Comparison of ENCODE assay signal across 15 cellular contexts in genomic region chr6:32096394-32097258, GRCh38. TPM values are rescaled to one million over a fixed set of nuclear protein-coding genes. Genes with fewer than 3 reads are reported as not detected.
DNase-seq lines count a peak whose midpoint lies in the region; ATAC-seq and TF ChIP-seq lines count a peak whose summit lies in the region.
"Had no signal": no experiment of that assay in that cellular context is flagged by ENCODE, and none has a peak within 500 bp of the region (broad histone marks: within the 10 kb centered on the region; RNA-seq: fewer than 3 reads in every experiment).

No MANE protein-coding gene starts in this region.

- TF ChIP-seq CTCF in WTC11 (IDR thresholded peaks at IDR 0.05) = no peak
- no peak for TF ChIP-seq CTCF in gastrocnemius medialis (IDR thresholded peaks at IDR 0.05 in 4 of 5, conservative IDR thresholded peaks at IDR 0.05 in 1 of 5)

- DNase-seq in WTC11 (ENCODE audit: low spot score) (no peak), right cardiac atrium (peak in 2 of 3 donors; percentile 64 to 65), gastrocnemius medialis (no peak), NCI-H345 (lab: John Stamatoyannopoulos, UW) (no peak), DMS79 (lab: John Stamatoyannopoulos, UW) (no peak), hippocampal formation (lab: John Stamatoyannopoulos, UW) (no peak)
- DNase-seq: activated T-cell treated with anti-CD3 and anti-CD28 coated beads for 4 hours; COR-L47; natural killer cell; NCI-H446; SHP77 treated with DMSO at 0.1 percent for 48 hours; stimulated activated CD8-positive, alpha-beta memory T cell treated with anti-CD3 and anti-CD28 coated beads, Interleukin-4, amount 100 ng/mL, for 48 hours had no signal

- H3K4me1 ChIP-seq in HUES48 (ENCODE audit: control insufficient read depth, insufficient read depth, low read length) (no peaks in the 10 kb centered on the region), right cardiac atrium (ENCODE audit: control insufficient read depth, insufficient read depth, low read length) (peaks cover 3% of the 10 kb centered on the region), gastrocnemius medialis (no peaks in the 10 kb centered on the region)

- H3K36me3 Mint-ChIP-seq in WTC11 = no peaks in the 10 kb centered on the region
- H3K36me3 Mint-ChIP-seq: natural killer cell had no signal

- no peaks in the 10 kb centered on the region for H3K4me1 Mint-ChIP-seq in WTC11
- H3K4me1 Mint-ChIP-seq: brain had no signal

- H3K27me3 Mint-ChIP-seq in WTC11 (ENCODE audit: low read depth) = peaks cover 2% of the 10 kb centered on the region; the same call in 1 of the 2 replicates

- 54% methylated on average over 90 of the region's 90 CpGs for WGBS in right cardiac atrium

- in situ Hi-C loops in gastrocnemius medialis (cut with MboI; ENCODE audit: low sequenced_read_pairs in 4 of 4) = no loop called here

- H3K27me3 ChIP-seq in HUES48 (ENCODE audit: control insufficient read depth, insufficient read depth, low read length) (peaks cover 40% of the 10 kb centered on the region), right cardiac atrium (ENCODE audit: control insufficient read depth, insufficient read depth) (no peaks in the 10 kb centered on the region), gastrocnemius medialis (peaks cover 6 to 30% (median 10%) of the 10 kb centered on the region in 3 donors)

- no peaks in the 10 kb centered on the region for H3K9me3 ChIP-seq in HUES48 (ENCODE audit: control insufficient read depth, insufficient read depth, low read length)
- no peaks in the 10 kb centered on the region for H3K9me3 ChIP-seq in right cardiac atrium (ENCODE audit: control insufficient read depth, low read length)
- no peaks in the 10 kb centered on the region for H3K9me3 ChIP-seq in gastrocnemius medialis

- H3K9ac ChIP-seq in HUES48 (ENCODE audit: low read depth, low read length) = no peak overlapping the region; the same call in 1 of the 2 replicates

- H3K4me3 ChIP-seq in HUES48 (ENCODE audit: low read depth, low read length) (peak overlapping the region; percentile 44), right cardiac atrium (ENCODE audit: low read length) (no peak overlapping the region), gastrocnemius medialis (peak overlapping the region in 3 of 4 donors; percentile 21 to 31 (median 23))

- intact Hi-C loops in right cardiac atrium (cut with DNase I) = loop anchor here in 1 of 4 donors (10.0 kb wide), 1 partner anchor 52 kb away; no protein-coding TSS in a partner anchor
- intact Hi-C loops in gastrocnemius medialis (cut with DNase I; ENCODE audit: low total_unique reads) = no loop called here

- no peaks in the 10 kb centered on the region for H3K36me3 ChIP-seq in HUES48 (ENCODE audit: control insufficient read depth, insufficient read depth, low read length)
- H3K36me3 ChIP-seq in gastrocnemius medialis = no peaks in the 10 kb centered on the region

- H3K27ac Mint-ChIP-seq in WTC11 = no peak overlapping the region
- H3K27ac Mint-ChIP-seq: brain, natural killer cell had no signal

- ATAC-seq in WTC11 (peak; percentile 76), right cardiac atrium (peak in 1 of 2 donors; percentile 4), gastrocnemius medialis (no peak)

- H3K4me3 Mint-ChIP-seq in WTC11 = no peak overlapping the region
- H3K4me3 Mint-ChIP-seq: brain, natural killer cell had no signal

- POLR2A ChIA-PET in WTC11 (lab: Charles Lee) = no interaction called here

- CTCF ChIA-PET in WTC11 (lab: Charles Lee) = interaction anchor here (0.6 to 1.8 kb wide), 16 partner anchors 9 to 198 kb away, joined by 3 to 23 read pairs (median 6); partner anchors contain the start of genes AGPAT1, DXO, FKBPL and TNXB

- H3K9me3 Mint-ChIP-seq in WTC11 = no peaks in the 10 kb centered on the region
- H3K9me3 Mint-ChIP-seq: brain, natural killer cell had no signal

- no peak for TF ChIP-seq POLR2A in gastrocnemius medialis (IDR thresholded peaks at IDR 0.05)

- H3K27ac ChIP-seq in HUES48 (ENCODE audit: low read depth, low read length) (no peak overlapping the region), right cardiac atrium (ENCODE audit: low read length) (no peak overlapping the region), gastrocnemius medialis (no peak overlapping the region)
- H3K27ac ChIP-seq: epithelial cell of prostate had no signal

TF ChIP-seq in WTC11, 78 proteins besides CTCF, POLR2A, EP300 and RAD21:
- no peak for TF ChIP-seq ATF3 (CRISPR knock-in tag; conservative IDR thresholded peaks at IDR 0.05)
- no peak for TF ChIP-seq ZBTB21 (CRISPR knock-in tag; IDR thresholded peaks at IDR 0.05; ENCODE audit: borderline replicate concordance)
- no peak for TF ChIP-seq GABPB1 (CRISPR knock-in tag; IDR thresholded peaks at IDR 0.05)
- no peak for TF ChIP-seq NR2C2 (CRISPR knock-in tag; IDR thresholded peaks at IDR 0.05)
- no peak for TF ChIP-seq ERG (CRISPR knock-in tag; IDR thresholded peaks at IDR 0.05)
- TF ChIP-seq ZBTB43 (CRISPR knock-in tag; IDR thresholded peaks at IDR 0.05) = no peak
- no peak for TF ChIP-seq RORB (CRISPR knock-in tag; IDR thresholded peaks at IDR 0.05)
- no peak for TF ChIP-seq ZNF232 (CRISPR knock-in tag; IDR thresholded peaks at IDR 0.05)
- TF ChIP-seq MAX (CRISPR knock-in tag; IDR thresholded peaks at IDR 0.05) = no peak

RNA-seq across cellular contexts. Expression of gene TNXB, which starts 12.5 kb away (rescaled TPM):
- total RNA-seq in WTC11 (2021) (6.4 to 10.9 TPM (median 9.0 TPM) in 3 replicates), right cardiac atrium (100 to 1,000 TPM in 3 of 4 donors, 10 to 100 TPM in 1; 77.9 to 182 (median 115) TPM), gastrocnemius medialis (10 to 100 TPM; 12.0 to 37.0 (median 33.5) TPM)
- polyA plus RNA-seq in right cardiac atrium = 99.0 TPM

RNA-seq across cellular contexts. Expression of gene ATF6B, which starts 31.4 kb away (rescaled TPM):
- total RNA-seq in WTC11 (2021) (46.1 to 49.1 TPM (median 47.5 TPM) in 3 replicates), right cardiac atrium (10 to 100 TPM; 35.2 to 44.9 (median 38.5) TPM), gastrocnemius medialis (10 to 100 TPM in 2 of 4 donors, 1 to 10 TPM in 2; 6.8 to 18.4 (median 9.5) TPM)
- polyA plus RNA-seq in right cardiac atrium = 29.2 TPM

RNA-seq across cellular contexts. Expression of gene FKBPL, which starts 33.5 kb away (rescaled TPM):
- total RNA-seq in WTC11 (2021) (8.2 to 9.0 TPM (median 8.4 TPM) in 3 replicates), right cardiac atrium (1 to 10 TPM; 2.9 to 3.6 (median 3.1) TPM), gastrocnemius medialis (1 to 10 TPM; 2.6 to 6.0 (median 3.9) TPM)
- polyA plus RNA-seq in right cardiac atrium = 3.5 TPM

RNA-seq across cellular contexts. Expression of gene PRRT1, which starts 55.1 kb away (rescaled TPM):
- total RNA-seq in WTC11 (2021) (1.4 to 2.2 TPM (median 1.6 TPM) in 3 replicates), right cardiac atrium (1 to 10 TPM; 1.5 to 3.3 (median 1.8) TPM), gastrocnemius medialis (under 1 TPM in 1 of 4 donors, not detected in 3; 0.49 TPM)
- polyA plus RNA-seq in right cardiac atrium = 2.6 TPM

RNA-seq across cellular contexts. Expression of gene PPT2, which starts 57.3 kb away (rescaled TPM):
- total RNA-seq in WTC11 (2021) (30.0 to 33.8 TPM (median 31.6 TPM) in 3 replicates), right cardiac atrium (10 to 100 TPM; 26.1 to 30.5 (median 30.1) TPM), gastrocnemius medialis (10 to 100 TPM; 16.2 to 72.7 (median 21.4) TPM)
- 22.4 TPM for polyA plus RNA-seq in right cardiac atrium

Comparison
In these comparisons a context has a peak if more than half of its experiments do, and no peak if none do; other contexts are left out.
1. DNase-seq: peak in right cardiac atrium (2 of 3); none in WTC11 (single experiment), gastrocnemius medialis (0 of 2), NCI-H345 (single experiment), DMS79 (single experiment) and hippocampal formation (0 of 2).